In the genomic region with DNA sequence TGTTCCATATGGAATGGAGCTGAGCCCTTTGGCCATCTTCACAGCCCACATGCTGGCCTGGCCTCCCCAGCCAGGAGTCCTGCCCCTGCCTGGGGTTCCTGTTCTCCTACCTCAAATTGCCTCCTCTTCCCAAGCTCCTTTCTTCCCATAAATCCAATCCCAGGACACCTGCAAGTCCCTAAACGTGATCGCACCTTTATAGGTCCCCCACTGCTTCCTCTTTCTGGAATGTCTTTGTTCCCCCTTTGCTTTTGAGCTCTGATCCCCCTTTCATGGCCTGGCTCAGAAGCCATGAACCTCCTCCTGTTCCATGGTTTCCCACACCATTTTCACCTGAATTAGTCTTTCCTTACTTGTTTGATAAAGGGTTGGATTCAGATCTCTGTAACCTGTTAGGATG, we compare ENCODE assay signal across 1 cellular context.
TF ChIP-seq lines count a peak whose summit lies in the region.

No MANE protein-coding gene starts in this region.

TF ChIP-seq in IMR-90, 13 proteins besides CTCF, POLR2A, EP300 and RAD21 (continued from another document):
- TF ChIP-seq, protein P1, sequence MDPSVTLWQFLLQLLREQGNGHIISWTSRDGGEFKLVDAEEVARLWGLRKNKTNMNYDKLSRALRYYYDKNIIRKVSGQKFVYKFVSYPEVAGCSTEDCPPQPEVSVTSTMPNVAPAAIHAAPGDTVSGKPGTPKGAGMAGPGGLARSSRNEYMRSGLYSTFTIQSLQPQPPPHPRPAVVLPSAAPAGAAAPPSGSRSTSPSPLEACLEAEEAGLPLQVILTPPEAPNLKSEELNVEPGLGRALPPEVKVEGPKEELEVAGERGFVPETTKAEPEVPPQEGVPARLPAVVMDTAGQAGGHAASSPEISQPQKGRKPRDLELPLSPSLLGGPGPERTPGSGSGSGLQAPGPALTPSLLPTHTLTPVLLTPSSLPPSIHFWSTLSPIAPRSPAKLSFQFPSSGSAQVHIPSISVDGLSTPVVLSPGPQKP (IDR thresholded peaks at IDR 0.05; ENCODE audit: borderline replicate concordance, low read depth, low read length) = no peak
